In genomic region chrX:51742586-51742985, GRCh38 we compare ENCODE assay signal across 10 cellular contexts. TPM values are rescaled to one million over a fixed set of nuclear protein-coding genes. Genes with fewer than 3 reads are reported as not detected.
DNase-seq lines count a peak whose midpoint lies in the region; ATAC-seq, FAIRE-seq and TF ChIP-seq lines count a peak whose summit lies in the region.
"Had no signal": no experiment of that assay in that cellular context is flagged by ENCODE, and none has a peak within 500 bp of the region (broad histone marks: within the 10 kb centered on the region; RNA-seq: fewer than 3 reads in every experiment).

No MANE protein-coding gene starts in this region.

- H3K4me1 Mint-ChIP-seq in mesothelial cell of epicardium = peaks cover 15% of the 10 kb centered on the region

- SMC1A ChIA-PET in GM12878 (lab: Charles Lee; ENCODE audit: uncharacterized antibody, unreplicated experiment) = no interaction called here

- intact Hi-C loops in GM12878 (cut with micrococcal nuclease; ENCODE audit: unreplicated experiment) = no loop called here

- 51% methylated on average over 3 of the region's 3 CpGs for WGBS in GM12878 (ENCODE audit: insufficient coverage, insufficient replicate concordance, low lambda C conversion rate, missing lambda C conversion rate)

- TF ChIP-seq RAD21 in GM12878 (IDR thresholded peaks at IDR 0.05; ENCODE audit: insufficient read depth, low read depth, low read length) = no peak

- DNase-seq in HAP-1 (ENCODE audit: low spot score in 2 of 2) (peak; percentile 72 to 86), GM12878 (ENCODE audit: low read depth, low spot score) (no peak), mesothelial cell of epicardium (ENCODE audit: low spot score in 2 of 2, unreplicated experiment in 2 of 2) (no peak), DMS79 (lab: John Stamatoyannopoulos, UW) (no peak), kidney glomerular epithelial cell (lab: John Stamatoyannopoulos, UW) (no peak)

- no peaks in the 10 kb centered on the region for H4K20me1 ChIP-seq in GM12878 (ENCODE audit: control insufficient read depth, insufficient read depth)

- POLR2A ChIA-PET in GM12878 (lab: Charles Lee) = no interaction called here

- no TSS peak for BruUV-seq in GM12878 (replicated peaks; lab: Mats Ljungman, UMichigan)

- in situ Hi-C loops in HAP-1 (cut with MboI; ENCODE audit: low sequenced_read_pairs) = no loop called here
- in situ Hi-C loops in GM12878 (cut with MboI) = no loop called here

- H3K9me3 Mint-ChIP-seq in mesothelial cell of epicardium = peaks cover 28% of the 10 kb centered on the region

- TF ChIP-seq CTCF in GM12878 (IDR thresholded peaks at IDR 0.05 in 2 of 3, conservative IDR thresholded peaks at IDR 0.05 in 1 of 3; ENCODE audit: control insufficient read depth in 2 of 3, extremely low read depth in 1 of 3, insufficient read depth in 1 of 3, low read depth in 3 of 3, low read length in 3 of 3) = no peak
- no peak for TF ChIP-seq CTCF in mesothelial cell of epicardium (IDR thresholded peaks at IDR 0.05; ENCODE audit: unreplicated experiment)

- no peak for FAIRE-seq in GM12878 (lab: Jason Lieb, UNC)
- FAIRE-seq: bronchial epithelial cell, HepG2 had no signal

- RAD21 ChIA-PET in GM12878 (lab: Charles Lee; ENCODE audit: unreplicated experiment) = no interaction called here

- H2AFZ ChIP-seq in ACC112 (ENCODE audit: low read length, unreplicated experiment) = peak overlapping the region; percentile 99
- peak overlapping the region; percentile 35 for H2AFZ ChIP-seq in GM12878 (ENCODE audit: control insufficient read depth, low read depth, low read length)

- CTCF ChIA-PET in GM12878 (lab: Yijun Ruan, JAX) = no interaction called here

- TF ChIP-seq EP300 in GM12878 (IDR thresholded peaks at IDR 0.05; ENCODE audit: borderline replicate concordance in 1 of 2, control insufficient read depth in 1 of 2, low read depth in 2 of 2, low read length in 2 of 2) = no peak

- H3K36me3 ChIP-seq in ACC112 (ENCODE audit: insufficient read depth, low read length) (no peaks in the 10 kb centered on the region; the same call in 1 of the 2 replicates), HAP-1 (replicated peaks) (no peaks in the 10 kb centered on the region), GM12878 (ENCODE audit: control insufficient read depth in 2 of 2, insufficient read depth in 2 of 2, low read length in 1 of 2) (no peaks in the 10 kb centered on the region)

- ATAC-seq in GM12878 (no peak), HG03439 (IDR thresholded peaks at IDR 0.05; ENCODE audit: unreplicated experiment) (no peak), HG02759 (IDR thresholded peaks at IDR 0.05; ENCODE audit: unreplicated experiment) (no peak)
- ATAC-seq: HepG2 had no signal

- H3K79me2 ChIP-seq in ACC112 (ENCODE audit: control insufficient read depth, insufficient read depth, low read length, unreplicated experiment) (peaks cover 7% of the 10 kb centered on the region), GM12878 (ENCODE audit: control insufficient read depth, insufficient read depth, low read length) (peaks cover 4% of the 10 kb centered on the region)

- no peak for TF ChIP-seq POLR2A in GM12878 (IDR thresholded peaks at IDR 0.05; ENCODE audit: low read depth, low read length)

- peak overlapping the region; percentile 75 for H3K4me3 Mint-ChIP-seq in mesothelial cell of epicardium

- no peaks in the 10 kb centered on the region; the same call in 1 of the 2 replicates for H3K9me3 ChIP-seq in HAP-1
- no peaks in the 10 kb centered on the region; the same call in 2 of the 3 replicates for H3K9me3 ChIP-seq in GM12878 (replicated peaks; ENCODE audit: control insufficient read depth, insufficient read depth, low read length)

- peaks cover 24% of the 10 kb centered on the region for H3K36me3 Mint-ChIP-seq in mesothelial cell of epicardium

- H3K9ac ChIP-seq in GM12878 (ENCODE audit: control insufficient read depth, insufficient read depth, low read length) = no peak overlapping the region

- H3K4me2 ChIP-seq in GM12878 (ENCODE audit: control insufficient read depth, insufficient read depth) = no peak overlapping the region

- H3K4me3 ChIP-seq in ACC112 (ENCODE audit: low read depth, low read length) (peak overlapping the region; percentile 86), HAP-1 (no peak overlapping the region), GM12878 (peak overlapping the region; percentile 85; the same call in 1 of the 2 replicates)

- H3K27me3 ChIP-seq in ACC112 (ENCODE audit: insufficient read depth, low read length) (peaks cover 17% of the 10 kb centered on the region), HAP-1 (ENCODE audit: low read depth) (no peaks in the 10 kb centered on the region), GM12878 (replicated peaks in 1 of 2; ENCODE audit: control insufficient read depth in 2 of 2, insufficient read depth in 2 of 2, low read length in 1 of 2) (no peaks in the 10 kb centered on the region)

- H3K4me1 ChIP-seq in ACC112 (ENCODE audit: control insufficient read depth, insufficient read depth, low read length, unreplicated experiment) (peaks cover 5% of the 10 kb centered on the region), HAP-1 (peaks cover 10% of the 10 kb centered on the region), GM12878 (ENCODE audit: control insufficient read depth, insufficient read depth, low read length) (no peaks in the 10 kb centered on the region)

- H3K27ac Mint-ChIP-seq in mesothelial cell of epicardium = peak overlapping the region; percentile 91

- H3K27ac ChIP-seq in ACC112 (ENCODE audit: low read depth, low read length) = no peak overlapping the region
- no peak overlapping the region for H3K27ac ChIP-seq in GM12878 (ENCODE audit: control insufficient read depth, insufficient read depth)

- peaks cover 23% of the 10 kb centered on the region for H3K27me3 Mint-ChIP-seq in mesothelial cell of epicardium (ENCODE audit: low read depth)

RNA-seq across cellular contexts. Expression of gene GSPT2, which starts 0.7 kb away (rescaled TPM):
- 9.7 and 10.4 TPM in 2 replicates for total RNA-seq in GM12878 (2013; cell fraction: nucleolus; rRNA removed)
- total RNA-seq in GM12878 (2014; rRNA removed) (5.6 and 6.4 TPM in 2 replicates), GM12878 (2014; rRNA removed; fragmentation: Illumina TruSeq; extraction: Trizol) (9.4 and 10.0 TPM in 2 replicates), GM12878 (2021) (11.8 and 12.0 TPM in 2 replicates), mesothelial cell of epicardium (14.9 to 15.9 TPM (median 15.6 TPM) in 3 replicates)
- 6.3 TPM for polyA plus RNA-seq in GM12878 (2011; ENCODE audit: low read depth)
- polyA plus RNA-seq in GM12878 (2011; rRNA removed) (7.0 and 10.6 TPM in 2 replicates), GM12878 (2014; fragmentation: Illumina TruSeq; extraction: Trizol) (10.9 and 12.9 TPM in 2 replicates), GM12878 (2014; fragmentation: Nextera tagmentation; extraction: Ambion mirVana) (1 to 10 TPM; 3.4 to 5.1 TPM), GM12878 (2014; rRNA removed) (8.7 and 9.7 TPM in 2 replicates), GM12878 (2016; fragmentation: Nextera tagmentation; extraction: Ambion mirVana) (10 to 100 TPM; 12.2 to 14.2 TPM)
- polyA plus RNA-seq in GM12878 (2011; cell fraction: cytosol; rRNA removed) = 3.3 and 3.6 TPM in 2 replicates
- 6.6 and 7.4 TPM in 2 replicates for polyA plus RNA-seq in GM12878 (2011; cell fraction: nucleus; rRNA removed)
- polyA plus RNA-seq in GM12878 (2012) = 9.1 and 9.5 TPM in 2 replicates
- polyA minus RNA-seq in GM12878 (2011; rRNA and poly(A)+ RNA removed) = 3.0 and 3.2 TPM in 2 replicates
- 1.7 and 3.3 TPM in 2 replicates for polyA minus RNA-seq in GM12878 (2011; cell fraction: cytosol; rRNA and poly(A)+ RNA removed)
- polyA minus RNA-seq in GM12878 (2011; cell fraction: nucleus; rRNA and poly(A)+ RNA removed) = 4.0 and 4.9 TPM in 2 replicates
- total RNA-seq: HepG2 had no signal
- polyA plus RNA-seq: HepG2 had no signal

RNA-seq across cellular contexts. Expression of gene CENPVL1, which starts 32.3 kb away (rescaled TPM):
- total RNA-seq in GM12878 (2013; cell fraction: nucleolus; rRNA removed) = not detected in 2 replicates
- total RNA-seq in GM12878 (2014; rRNA removed) (not detected in 2 replicates), GM12878 (2014; rRNA removed; fragmentation: Illumina TruSeq; extraction: Trizol) (not detected in 2 replicates), GM12878 (2021) (not detected in 2 replicates), mesothelial cell of epicardium (0.31 to 0.68 TPM (median 0.49 TPM) in 3 replicates)
- polyA plus RNA-seq in GM12878 (2011; ENCODE audit: low read depth) = not detected
- polyA plus RNA-seq in GM12878 (2011; rRNA removed) (not detected in 2 replicates), GM12878 (2014; fragmentation: Illumina TruSeq; extraction: Trizol) (not detected in 2 replicates), GM12878 (2014; fragmentation: Nextera tagmentation; extraction: Ambion mirVana) (not detected), GM12878 (2014; rRNA removed) (not detected in 2 replicates), GM12878 (2016; fragmentation: Nextera tagmentation; extraction: Ambion mirVana) (not detected)
- not detected in 2 replicates for polyA plus RNA-seq in GM12878 (2011; cell fraction: cytosol; rRNA removed)
- polyA plus RNA-seq in GM12878 (2011; cell fraction: nucleus; rRNA removed) = not detected in 2 replicates
- polyA plus RNA-seq in GM12878 (2012) = not detected in 2 replicates
- polyA minus RNA-seq in GM12878 (2011; rRNA and poly(A)+ RNA removed) = not detected in 2 replicates
- not detected in 2 replicates for polyA minus RNA-seq in GM12878 (2011; cell fraction: cytosol; rRNA and poly(A)+ RNA removed)
- not detected in 2 replicates for polyA minus RNA-seq in GM12878 (2011; cell fraction: nucleus; rRNA and poly(A)+ RNA removed)
- total RNA-seq: bronchial epithelial cell, HepG2 had no signal
- polyA plus RNA-seq: HepG2 had no signal

RNA-seq across cellular contexts. Expression of gene CENPVL2, which starts 60.0 kb away (rescaled TPM):
- total RNA-seq in GM12878 (2013; cell fraction: nucleolus; rRNA removed) = not detected in 2 replicates
- total RNA-seq in GM12878 (2014; rRNA removed) (not detected in 2 replicates), GM12878 (2014; rRNA removed; fragmentation: Illumina TruSeq; extraction: Trizol) (not detected in 2 replicates), GM12878 (2021) (not detected in 2 replicates), mesothelial cell of epicardium (0.31 to 0.68 TPM (median 0.49 TPM) in 3 replicates)
- polyA plus RNA-seq in GM12878 (2011; ENCODE audit: low read depth) = not detected
- polyA plus RNA-seq in GM12878 (2011; rRNA removed) (not detected in 2 replicates), GM12878 (2014; fragmentation: Illumina TruSeq; extraction: Trizol) (not detected in 2 replicates), GM12878 (2014; fragmentation: Nextera tagmentation; extraction: Ambion mirVana) (not detected), GM12878 (2014; rRNA removed) (not detected in 2 replicates), GM12878 (2016; fragmentation: Nextera tagmentation; extraction: Ambion mirVana) (not detected)
- not detected in 2 replicates for polyA plus RNA-seq in GM12878 (2011; cell fraction: cytosol; rRNA removed)
- polyA plus RNA-seq in GM12878 (2011; cell fraction: nucleus; rRNA removed) = not detected in 2 replicates
- polyA plus RNA-seq in GM12878 (2012) = not detected in 2 replicates
- polyA minus RNA-seq in GM12878 (2011; rRNA and poly(A)+ RNA removed) = not detected in 2 replicates
- not detected in 2 replicates for polyA minus RNA-seq in GM12878 (2011; cell fraction: cytosol; rRNA and poly(A)+ RNA removed)
- not detected in 2 replicates for polyA minus RNA-seq in GM12878 (2011; cell fraction: nucleus; rRNA and poly(A)+ RNA removed)
- total RNA-seq: bronchial epithelial cell, HepG2 had no signal
- polyA plus RNA-seq: HepG2 had no signal

Comparison
In these comparisons a context has a peak if more than half of its experiments do, and no peak if none do; other contexts are left out.
1. DNase-seq: peak in HAP-1 (2 of 2); none in GM12878 (single experiment), mesothelial cell of epicardium (0 of 2), DMS79 (single experiment) and kidney glomerular epithelial cell (single experiment).